21 cellular contexts compared by ENCODE assay signal in the genomic region with DNA sequence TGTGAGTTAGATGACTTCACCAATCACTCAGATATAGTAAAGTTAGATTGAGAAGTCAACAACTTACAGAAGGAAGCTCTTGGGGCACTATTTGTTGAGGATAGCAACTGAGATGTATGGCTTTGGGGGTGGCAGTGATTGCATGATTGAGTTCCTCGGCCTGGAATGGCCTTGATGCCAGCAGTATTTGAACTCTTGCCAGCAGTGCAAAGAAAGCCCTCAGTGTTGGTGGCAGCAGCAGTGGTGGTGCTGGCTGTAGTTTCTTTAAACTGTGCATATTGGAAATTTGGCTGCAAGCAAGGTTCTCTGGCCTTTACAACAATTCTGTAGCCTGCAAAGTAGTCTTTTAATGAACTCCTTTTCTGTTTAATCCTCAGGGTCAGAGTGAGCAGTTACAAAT. TPM values are rescaled to one million over a fixed set of nuclear protein-coding genes. Genes with fewer than 3 reads are reported as not detected.
A peak's percentile ranks its signal among the peaks of the same experiment; 100 is the strongest.
DNase-seq lines count a peak whose midpoint lies in the region; ATAC-seq lines count a peak whose summit lies in the region.
"Had no signal": no experiment of that assay in that cellular context is flagged by ENCODE, and none has a peak within 500 bp of the region (broad histone marks: within the 10 kb centered on the region; RNA-seq: fewer than 3 reads in every experiment).

No MANE protein-coding gene starts in this region.

- no peaks in the 10 kb centered on the region for H3K36me3 ChIP-seq in Karpas-422 (ENCODE audit: insufficient read depth, low read length)
- H3K36me3 ChIP-seq: breast epithelium had no signal

- no peaks in the 10 kb centered on the region for H3K9me3 ChIP-seq in Karpas-422 (ENCODE audit: low read length)
- H3K9me3 ChIP-seq: breast epithelium had no signal

- H4K20me1 ChIP-seq in Karpas-422 (ENCODE audit: insufficient read depth, low read depth, low read length), result no peaks in the 10 kb centered on the region

- H3K9ac ChIP-seq in Karpas-422 (ENCODE audit: low read length), result no peak overlapping the region

- H3K4me1 ChIP-seq in Karpas-422 (ENCODE audit: low read length), result peaks cover 20% of the 10 kb centered on the region

- H3K9me2 ChIP-seq in Karpas-422 (replicated peaks; ENCODE audit: insufficient read depth, low read length), result no peaks in the 10 kb centered on the region

- no peaks in the 10 kb centered on the region for H3K79me2 ChIP-seq in Karpas-422 (ENCODE audit: low read length)

- peak overlapping the region; percentile 76 for H3K4me2 ChIP-seq in Karpas-422 (ENCODE audit: low read depth, low read length, poor library complexity, severe bottlenecking)

- H3K27me3 ChIP-seq in Karpas-422 (ENCODE audit: low read length), result no peaks in the 10 kb centered on the region
- H3K27me3 ChIP-seq: breast epithelium had no signal

- peak overlapping the region; percentile 80 for H2AFZ ChIP-seq in Karpas-422 (ENCODE audit: low read length)

- no peak for ATAC-seq in GM19324 (IDR thresholded peaks at IDR 0.05; ENCODE audit: low FRiP score, unreplicated experiment)

- DNase-seq in Karpas-422 (no peak), astrocyte of the hippocampus (ENCODE audit: low read depth, low spot score) (peak; percentile 56), kidney glomerular epithelial cell (lab: John Stamatoyannopoulos, UW) (peak; percentile 5), putamen (ENCODE audit: low spot score) (peak; percentile 84), hepatic stellate cell (ENCODE audit: low spot score) (no peak), RPMI8226 (no peak)
- no peak for DNase-seq in stimulated activated CD4-positive, alpha-beta T cell treated with anti-CD3 and anti-CD28 coated beads, Interleukin-2, amount 100 ng/mL, for 24 hours
- DNase-seq: activated B cell treated with CpG ODN at 0.5 μM for 24 hours; dermis blood vessel endothelial cell; erythroblast; immature natural killer cell; KBM-7; mesenchymal stem cell; NCI-H2081; NCI-H524; nephron progenitor cell; SHP77; stimulated activated CD4-positive, alpha-beta T cell treated with anti-CD3 and anti-CD28 coated beads, Interleukin-4, amount 100 ng/mL, for 24 hours; T-helper 2 cell had no signal

- H3K4me3 ChIP-seq in Karpas-422 (ENCODE audit: low read length), result no peak overlapping the region
- H3K4me3 ChIP-seq: breast epithelium had no signal

- H3K27ac ChIP-seq in Karpas-422 (ENCODE audit: low read length), result no peak overlapping the region

RNA-seq across cellular contexts. Expression of a gene that starts 41.4 kb away (rescaled TPM):
- 29.8 and 50.1 TPM in 2 replicates for total RNA-seq in Karpas-422 (2014; rRNA removed; shearing (Covaris generic); ENCODE audit: low replicate concordance)

Comparison
In these comparisons a context has a peak if more than half of its experiments do, and no peak if none do; other contexts are left out.
1. DNase-seq: peak in astrocyte of the hippocampus (single experiment), kidney glomerular epithelial cell (single experiment) and putamen (single experiment); none in Karpas-422 (single experiment), hepatic stellate cell (single experiment), RPMI8226 (single experiment) and stimulated activated CD4-positive, alpha-beta T cell treated with anti-CD3 and anti-CD28 coated beads, Interleukin-2, amount 100 ng/mL, for 24 hours (0 of 2).